ENCODE assay signal across 1 cellular context in genomic region chr17:50534222-50534978, GRCh38.
TF ChIP-seq lines count a peak whose summit lies in the region.

No MANE protein-coding gene starts in this region.

TF ChIP-seq in endothelial cell of umbilical vein, 7 proteins besides CTCF, POLR2A, EP300 and RAD21:
- TF ChIP-seq POLR2AphosphoS5 (IDR thresholded peaks at IDR 0.05; ENCODE audit: insufficient read depth, low read depth, low read length) (no peak), MAX (IDR thresholded peaks at IDR 0.05; ENCODE audit: insufficient read depth, insufficient read length) (no peak), JUN (IDR thresholded peaks at IDR 0.05; ENCODE audit: borderline replicate concordance, insufficient read depth, insufficient read length, low read depth) (no peak), GATA2 (IDR thresholded peaks at IDR 0.05; ENCODE audit: insufficient read depth, insufficient read length, low read depth, low read length) (no peak), EZH2 (IDR thresholded peaks at IDR 0.05; ENCODE audit: borderline replicate concordance, low read depth, low read length, severe bottlenecking) (no peak), FOS (IDR thresholded peaks at IDR 0.05; ENCODE audit: borderline replicate concordance, insufficient read depth, low read length) (no peak), MYC (IDR thresholded peaks at IDR 0.05; ENCODE audit: low read depth, low read length) (no peak)
TF ChIP-seq in endothelial cell of umbilical vein: peak in this region for 0.
